8 cellular contexts compared by ENCODE assay signal in genomic region chr19:55623130-55623868, GRCh38. TPM values are rescaled to one million over a fixed set of nuclear protein-coding genes. Genes with fewer than 3 reads are reported as not detected.
DNase-seq lines count a peak whose midpoint lies in the region; ATAC-seq and TF ChIP-seq lines count a peak whose summit lies in the region.

No MANE protein-coding gene starts in this region.

- H4K20me1 ChIP-seq in smooth muscle cell (ENCODE audit: low read depth), result peaks cover 8% of the 10 kb centered on the region

- H3K27me3 Mint-ChIP-seq in activated CD4-positive, alpha-beta T cell treated with anti-CD3 and anti-CD28 coated beads for 36 hours, result no peaks in the 10 kb centered on the region
- H3K27me3 Mint-ChIP-seq in activated CD4-positive, alpha-beta T cell treated with anti-CD3 and anti-CD28 coated beads, Interleukin-2, amount 10 ng/mL, durations not matched to agents 7 days and 5 days, result peaks cover 8% of the 10 kb centered on the region
- no peaks in the 10 kb centered on the region for H3K27me3 Mint-ChIP-seq in T-helper 17 cell

- H3K9me3 Mint-ChIP-seq in activated CD4-positive, alpha-beta T cell treated with anti-CD3 and anti-CD28 coated beads for 36 hours (ENCODE audit: low read depth), result no peaks in the 10 kb centered on the region
- H3K9me3 Mint-ChIP-seq in activated CD4-positive, alpha-beta T cell treated with anti-CD3 and anti-CD28 coated beads, Interleukin-2, amount 10 ng/mL, durations not matched to agents 7 days and 5 days, result peaks cover 3% of the 10 kb centered on the region

- peaks cover 56% of the 10 kb centered on the region for H3K4me1 Mint-ChIP-seq in activated CD4-positive, alpha-beta T cell treated with anti-CD3 and anti-CD28 coated beads for 36 hours
- H3K4me1 Mint-ChIP-seq in activated CD4-positive, alpha-beta T cell treated with anti-CD3 and anti-CD28 coated beads, Interleukin-2, amount 10 ng/mL, durations not matched to agents 7 days and 5 days, result peaks cover 57% of the 10 kb centered on the region
- H3K4me1 Mint-ChIP-seq in T-helper 17 cell, result peaks cover 29% of the 10 kb centered on the region

- no peak for ATAC-seq in activated CD4-positive, alpha-beta T cell treated with anti-CD3 and anti-CD28 coated beads for 36 hours
- ATAC-seq in T-helper 17 cell (no peak), right cardiac atrium (no peak)
- ATAC-seq in stimulated activated naive CD8-positive, alpha-beta T cell treated with anti-CD3 and anti-CD28 coated beads, Interleukin-15, Interleukin-2, amounts not matched to agents 100 U/mL and 50 U/mL, for 24 hours, result no peak

- H3K79me2 ChIP-seq in smooth muscle cell (ENCODE audit: low read depth), result no peaks in the 10 kb centered on the region

- intact Hi-C loops in activated CD4-positive, alpha-beta T cell treated with anti-CD3 and anti-CD28 coated beads for 36 hours (cut with DNase I, micrococcal nuclease), result no loop called here
- intact Hi-C loops in right cardiac atrium (cut with DNase I), result no loop called here

- H3F3A ChIP-seq in smooth muscle cell (ENCODE audit: low read depth), result peaks cover 12% of the 10 kb centered on the region

- POLR2A ChIA-PET in activated CD4-positive, alpha-beta T cell treated with anti-CD3 and anti-CD28 coated beads for 36 hours (lab: Charles Lee), result interaction anchor here (1.2 kb wide), 1 partner anchor 17 kb away, joined by 4 read pairs; no protein-coding TSS in a partner anchor
- POLR2A ChIA-PET in activated CD4-positive, alpha-beta T cell treated with anti-CD3 and anti-CD28 coated beads, Interleukin-2, amount 10 ng/mL, durations not matched to agents 7 days and 5 days (lab: Charles Lee), result no interaction called here

- no peak overlapping the region for H2AFZ ChIP-seq in smooth muscle cell (ENCODE audit: low read depth)

- CTCF ChIA-PET in activated CD4-positive, alpha-beta T cell treated with anti-CD3 and anti-CD28 coated beads for 36 hours (lab: Charles Lee), result interaction anchor here (0.8 to 1.7 kb wide), 5 partner anchors 8 to 119 kb away, joined by 3 to 7 read pairs (median 5); no protein-coding TSS in a partner anchor
- CTCF ChIA-PET in activated CD4-positive, alpha-beta T cell treated with anti-CD3 and anti-CD28 coated beads, Interleukin-2, amount 10 ng/mL, durations not matched to agents 7 days and 5 days (lab: Charles Lee), result interaction anchor here (0.6 to 4.7 kb wide), 7 partner anchors 10 to 370 kb away, joined by 3 to 19 read pairs (median 5); partner anchors contain the start of genes FIZ1 and ZNF865

- H3K27ac ChIP-seq in right cardiac atrium (ENCODE audit: low read length) (peak overlapping the region; percentile 36), smooth muscle cell (ENCODE audit: low read depth) (peak overlapping the region; percentile 40)

- no peak overlapping the region for H3K9ac ChIP-seq in smooth muscle cell (ENCODE audit: low read depth)

- no peaks in the 10 kb centered on the region for H3K36me3 ChIP-seq in smooth muscle cell (ENCODE audit: low read depth)

- TF ChIP-seq CTCF in smooth muscle cell (IDR thresholded peaks at IDR 0.05; ENCODE audit: borderline replicate concordance, insufficient read depth, poor library complexity, severe bottlenecking), result no peak

- peak overlapping the region; percentile 79 for H3K4me3 Mint-ChIP-seq in activated CD4-positive, alpha-beta T cell treated with anti-CD3 and anti-CD28 coated beads for 36 hours
- no peak overlapping the region for H3K4me3 Mint-ChIP-seq in activated CD4-positive, alpha-beta T cell treated with anti-CD3 and anti-CD28 coated beads, Interleukin-2, amount 10 ng/mL, durations not matched to agents 7 days and 5 days
- H3K4me3 Mint-ChIP-seq in T-helper 17 cell, result no peak overlapping the region

- DNase-seq in activated CD4-positive, alpha-beta T cell treated with anti-CD3 and anti-CD28 coated beads for 36 hours, result no peak
- DNase-seq in activated CD4-positive, alpha-beta T cell treated with anti-CD3 and anti-CD28 coated beads, Interleukin-2, amount 10 ng/mL, durations not matched to agents 7 days and 5 days, result no peak
- DNase-seq in T-helper 17 cell (no peak), right cardiac atrium (peak in 2 of 3 donors; percentile 44 to 55), smooth muscle cell (lab: John Stamatoyannopoulos, UW; ENCODE audit: unreplicated experiment) (no peak), mucosa of gallbladder (ENCODE audit: low spot score) (no peak), Kasumi-1 (lab: John Stamatoyannopoulos, UW) (no peak)
- no peak for DNase-seq in stimulated activated naive CD8-positive, alpha-beta T cell treated with anti-CD3 and anti-CD28 coated beads, Interleukin-15, Interleukin-2, amounts not matched to agents 100 U/mL and 50 U/mL, for 24 hours

- peaks cover 14% of the 10 kb centered on the region for H3K36me3 Mint-ChIP-seq in activated CD4-positive, alpha-beta T cell treated with anti-CD3 and anti-CD28 coated beads for 36 hours (ENCODE audit: low read depth)
- H3K36me3 Mint-ChIP-seq in activated CD4-positive, alpha-beta T cell treated with anti-CD3 and anti-CD28 coated beads, Interleukin-2, amount 10 ng/mL, durations not matched to agents 7 days and 5 days (ENCODE audit: low read depth), result peaks cover 8% of the 10 kb centered on the region
- H3K36me3 Mint-ChIP-seq in T-helper 17 cell (ENCODE audit: low read depth), result no peaks in the 10 kb centered on the region

- H3K27ac Mint-ChIP-seq in activated CD4-positive, alpha-beta T cell treated with anti-CD3 and anti-CD28 coated beads for 36 hours, result no peak overlapping the region
- no peak overlapping the region for H3K27ac Mint-ChIP-seq in activated CD4-positive, alpha-beta T cell treated with anti-CD3 and anti-CD28 coated beads, Interleukin-2, amount 10 ng/mL, durations not matched to agents 7 days and 5 days
- H3K27ac Mint-ChIP-seq in T-helper 17 cell, result peak overlapping the region; percentile 94

- no peaks in the 10 kb centered on the region for H3K9me3 ChIP-seq in T-helper 17 cell (ENCODE audit: control insufficient read depth, low read length, poor library complexity, severe bottlenecking)
- H3K9me3 ChIP-seq in right cardiac atrium (ENCODE audit: control insufficient read depth, low read length), result no peaks in the 10 kb centered on the region
- H3K9me3 ChIP-seq in smooth muscle cell (replicated peaks; ENCODE audit: low read depth), result no peaks in the 10 kb centered on the region

- no peaks in the 10 kb centered on the region for H3K27me3 ChIP-seq in right cardiac atrium (ENCODE audit: control insufficient read depth, insufficient read depth)
- H3K27me3 ChIP-seq in smooth muscle cell (ENCODE audit: low read depth), result no peaks in the 10 kb centered on the region

- 67% methylated on average over 12 of the region's 12 CpGs for WGBS in right cardiac atrium
- WGBS in smooth muscle cell (ENCODE audit: low lambda C conversion rate), result 89% methylated on average over 12 of the region's 12 CpGs

- peak overlapping the region; percentile 56 for H3K4me2 ChIP-seq in smooth muscle cell

- H3K4me1 ChIP-seq in right cardiac atrium (ENCODE audit: control insufficient read depth, insufficient read depth, low read length) (no peaks in the 10 kb centered on the region), smooth muscle cell (ENCODE audit: low read depth) (no peaks in the 10 kb centered on the region)

- H3K4me3 ChIP-seq in right cardiac atrium (ENCODE audit: low read length) (peak overlapping the region; percentile 53), smooth muscle cell (peak overlapping the region; percentile 63)

RNA-seq across cellular contexts. Expression of gene ZNF784, which starts 1.1 kb away (rescaled TPM):
- total RNA-seq in activated CD4-positive, alpha-beta T cell treated with anti-CD3 and anti-CD28 coated beads for 36 hours, result 1 to 10 TPM; 3.2 to 4.3 TPM
- total RNA-seq in activated CD4-positive, alpha-beta T cell treated with anti-CD3 and anti-CD28 coated beads, Interleukin-2, amount 10 ng/mL, durations not matched to agents 7 days and 5 days, result 1 to 10 TPM; 4.3 to 5.8 TPM
- total RNA-seq in T-helper 17 cell, result 10 to 100 TPM; 11.3 to 13.8 TPM
- total RNA-seq in right cardiac atrium, result 10 to 100 TPM; 11.5 to 16.3 (median 13.3) TPM
- 13.0 TPM for polyA plus RNA-seq in right cardiac atrium
- 3.1 and 3.8 TPM in 2 replicates for total RNA-seq in smooth muscle cell
- polyA plus RNA-seq in smooth muscle cell, result 7.2 and 7.3 TPM in 2 replicates
- 13.0 TPM for total RNA-seq in mucosa of gallbladder

RNA-seq across cellular contexts. Expression of gene ZNF580, which starts 17.5 kb away (rescaled TPM):
- 10 to 100 TPM; 24.2 to 35.6 TPM for total RNA-seq in activated CD4-positive, alpha-beta T cell treated with anti-CD3 and anti-CD28 coated beads for 36 hours
- total RNA-seq in activated CD4-positive, alpha-beta T cell treated with anti-CD3 and anti-CD28 coated beads, Interleukin-2, amount 10 ng/mL, durations not matched to agents 7 days and 5 days, result 10 to 100 TPM; 44.6 to 45.9 TPM
- total RNA-seq in T-helper 17 cell (10 to 100 TPM; 40.3 to 41.8 TPM), right cardiac atrium (10 to 100 TPM; 23.7 to 32.0 (median 28.9) TPM), smooth muscle cell (6.2 and 11.9 TPM in 2 replicates), mucosa of gallbladder (47.3 TPM)
- polyA plus RNA-seq in right cardiac atrium (18.7 TPM), smooth muscle cell (68.8 and 76.8 TPM in 2 replicates)

RNA-seq across cellular contexts. Expression of gene ZNF865, which starts 17.9 kb away (rescaled TPM):
- 10 to 100 TPM; 11.4 to 12.1 TPM for total RNA-seq in activated CD4-positive, alpha-beta T cell treated with anti-CD3 and anti-CD28 coated beads for 36 hours
- total RNA-seq in activated CD4-positive, alpha-beta T cell treated with anti-CD3 and anti-CD28 coated beads, Interleukin-2, amount 10 ng/mL, durations not matched to agents 7 days and 5 days, result 10 to 100 TPM; 14.2 TPM
- total RNA-seq in T-helper 17 cell, result 10 to 100 TPM; 12.6 to 12.8 TPM
- total RNA-seq in right cardiac atrium, result 10 to 100 TPM; 19.4 to 20.8 (median 20.2) TPM
- polyA plus RNA-seq in right cardiac atrium, result 17.2 TPM
- total RNA-seq in smooth muscle cell, result 3.0 and 3.8 TPM in 2 replicates
- 1.2 and 2.0 TPM in 2 replicates for polyA plus RNA-seq in smooth muscle cell
- total RNA-seq in mucosa of gallbladder, result 21.6 TPM

RNA-seq across cellular contexts. Expression of gene ZNF581, which starts 20.1 kb away (rescaled TPM):
- 10 to 100 TPM; 18.9 to 26.9 TPM for total RNA-seq in activated CD4-positive, alpha-beta T cell treated with anti-CD3 and anti-CD28 coated beads for 36 hours
- total RNA-seq in activated CD4-positive, alpha-beta T cell treated with anti-CD3 and anti-CD28 coated beads, Interleukin-2, amount 10 ng/mL, durations not matched to agents 7 days and 5 days, result 10 to 100 TPM; 24.1 to 25.5 TPM
- total RNA-seq in T-helper 17 cell (10 to 100 TPM; 24.7 to 26.3 TPM), right cardiac atrium (10 to 100 TPM in 1 of 4 donors, 1 to 10 TPM in 3; 7.7 to 12.5 (median 9.3) TPM), smooth muscle cell (6.8 and 10.0 TPM in 2 replicates), mucosa of gallbladder (22.2 TPM)
- polyA plus RNA-seq in right cardiac atrium (6.3 TPM), smooth muscle cell (21.4 and 22.0 TPM in 2 replicates)

RNA-seq across cellular contexts. Expression of gene ZNF524, which starts 23.2 kb away (rescaled TPM):
- 10 to 100 TPM; 16.2 to 18.6 TPM for total RNA-seq in activated CD4-positive, alpha-beta T cell treated with anti-CD3 and anti-CD28 coated beads for 36 hours
- 10 to 100 TPM; 31.2 to 32.9 TPM for total RNA-seq in activated CD4-positive, alpha-beta T cell treated with anti-CD3 and anti-CD28 coated beads, Interleukin-2, amount 10 ng/mL, durations not matched to agents 7 days and 5 days
- 10 to 100 TPM; 16.6 to 17.0 TPM for total RNA-seq in T-helper 17 cell
- 10 to 100 TPM; 11.4 to 18.5 (median 17.5) TPM for total RNA-seq in right cardiac atrium
- 27.1 TPM for polyA plus RNA-seq in right cardiac atrium
- total RNA-seq in smooth muscle cell, result 16.3 and 20.1 TPM in 2 replicates
- polyA plus RNA-seq in smooth muscle cell, result 13.3 and 19.4 TPM in 2 replicates
- 37.8 TPM for total RNA-seq in mucosa of gallbladder

Comparison
In these comparisons a context has a peak if more than half of its experiments do, and no peak if none do; other contexts are left out.
1. DNase-seq: peak in right cardiac atrium (2 of 3); none in activated CD4-positive, alpha-beta T cell treated with anti-CD3 and anti-CD28 coated beads for 36 hours (single experiment), activated CD4-positive, alpha-beta T cell treated with anti-CD3 and anti-CD28 coated beads, Interleukin-2, amount 10 ng/mL, durations not matched to agents 7 days and 5 days (single experiment), T-helper 17 cell (0 of 3), smooth muscle cell (single experiment), stimulated activated naive CD8-positive, alpha-beta T cell treated with anti-CD3 and anti-CD28 coated beads, Interleukin-15, Interleukin-2, amounts not matched to agents 100 U/mL and 50 U/mL, for 24 hours (single experiment), mucosa of gallbladder (single experiment) and Kasumi-1 (0 of 2).